2 cellular contexts compared by ENCODE assay signal in genomic region chr1:201598973-201599372, GRCh38.
TF ChIP-seq lines count a peak whose summit lies in the region.

No MANE protein-coding gene starts in this region.

TF ChIP-seq in SK-N-SH, 30 proteins besides CTCF, POLR2A, EP300 and RAD21:
- TF ChIP-seq TAF1 (IDR thresholded peaks at IDR 0.05; ENCODE audit: borderline replicate concordance, low read depth, low read length) (no peak), CHD2 (IDR thresholded peaks at IDR 0.05; ENCODE audit: low read length, partially characterized antibody) (no peak)
TF ChIP-seq in SK-N-SH: peak in this region for 0.

TF ChIP-seq in SK-N-SH treated with all-trans-retinoic acid at 6 μM for 48 hours, 23 proteins besides CTCF, POLR2A, EP300 and RAD21:
- TF ChIP-seq GLIS3 (CRISPR knock-in tag; IDR thresholded peaks at IDR 0.05): no peak
